Comparison of ENCODE assay signal across 36 cellular contexts in genomic region chr2:2157400-2157799, GRCh38.
"Had no signal": no experiment of that assay in that cellular context is flagged by ENCODE, and none has a peak within 500 bp of the region (broad histone marks: within the 10 kb centered on the region; RNA-seq: fewer than 3 reads in every experiment).

No MANE protein-coding gene starts in this region.

- H3K9me3 Mint-ChIP-seq: activated CD4-positive, alpha-beta T cell treated with anti-CD3 and anti-CD28 coated beads, Interleukin-2, amount 10 ng/mL, durations not matched to agents 24 days and 14 days; activated T-helper 1 cell treated with anti-CD3 and anti-CD28 coated beads, Interleukin-12 subunit alpha, Interleukin-12 subunit beta, Interleukin-2, Interleukin-4 antibody, amounts not matched to agents 30 ng/mL and 10 ng/mL and 1 ng/mL, durations not matched to agents 14 hours and 24 hours and 36 hours had no signal

- H3K4me3 Mint-ChIP-seq: activated CD4-positive, alpha-beta memory T cell treated with anti-CD3 and anti-CD28 coated beads for 36 hours; activated CD4-positive, alpha-beta T cell treated with anti-CD3 and anti-CD28 coated beads for 36 hours; activated CD4-positive, alpha-beta T cell treated with anti-CD3 and anti-CD28 coated beads, Interleukin-2, amount 10 ng/mL, durations not matched to agents 24 days and 14 days; activated CD8-positive, alpha-beta memory T cell treated with anti-CD3 and anti-CD28 coated beads, Interleukin-2, amount 10 ng/mL, durations not matched to agents 7 days and 5 days; activated CD8-positive, alpha-beta T cell treated with anti-CD3 and anti-CD28 coated beads, Interleukin-2, amount 10 ng/mL, durations not matched to agents 7 days and 5 days; activated naive CD4-positive, alpha-beta T cell treated with anti-CD3 and anti-CD28 coated beads for 36 hours; activated naive CD4-positive, alpha-beta T cell treated with anti-CD3 and anti-CD28 coated beads, Interleukin-2, amount 50 U/mL, for 24 hours; activated naive CD8-positive, alpha-beta T cell treated with anti-CD3 and anti-CD28 coated beads for 36 hours; activated naive CD8-positive, alpha-beta T cell treated with anti-CD3 and anti-CD28 coated beads, Interleukin-2, amount 50 U/mL, for 24 hours; activated T-helper 1 cell treated with anti-CD3 and anti-CD28 coated beads, Interleukin-12 subunit alpha, Interleukin-12 subunit beta, Interleukin-2, Interleukin-4 antibody, amounts not matched to agents 30 ng/mL and 10 ng/mL and 1 ng/mL, durations not matched to agents 14 hours and 24 hours and 36 hours; central memory CD8-positive, alpha-beta T cell; dendritic cell treated with granulocyte-macrophage colony-stimulating factor and Interleukin-4, amounts not matched to agents 40 ng/mL and 50 ng/mL, for 4 days; endodermal cell; T-helper 17 cell; T-helper 2 cell treated with Interferon-gamma antibody and Interleukin-4, amounts not matched to agents 5 μg/mL and 100 μg/mL, for 36 hours had no signal

- H3K36me3 ChIP-seq: adrenal gland, breast epithelium, cardiac muscle cell, WERI-Rb-1 had no signal

- H3K4me3 ChIP-seq: adrenal gland, body of pancreas, breast epithelium, cardiac muscle cell, coronary artery, dorsolateral prefrontal cortex had no signal

- H3K27me3 Mint-ChIP-seq: activated CD4-positive, alpha-beta memory T cell treated with anti-CD3 and anti-CD28 coated beads for 36 hours; activated CD4-positive, alpha-beta T cell treated with anti-CD3 and anti-CD28 coated beads, Interleukin-2, amount 10 ng/mL, durations not matched to agents 24 days and 14 days; activated CD8-positive, alpha-beta memory T cell treated with anti-CD3 and anti-CD28 coated beads, Interleukin-2, amount 10 ng/mL, durations not matched to agents 7 days and 5 days; central memory CD8-positive, alpha-beta T cell; dendritic cell treated with granulocyte-macrophage colony-stimulating factor and Interleukin-4, amounts not matched to agents 40 ng/mL and 50 ng/mL, for 4 days; T-helper 17 cell had no signal

- H3K27ac Mint-ChIP-seq: activated CD4-positive, alpha-beta memory T cell treated with anti-CD3 and anti-CD28 coated beads for 36 hours; activated CD4-positive, alpha-beta T cell treated with anti-CD3 and anti-CD28 coated beads for 36 hours; activated CD4-positive, alpha-beta T cell treated with anti-CD3 and anti-CD28 coated beads, Interleukin-2, amount 10 ng/mL, durations not matched to agents 24 days and 14 days; activated CD8-positive, alpha-beta memory T cell treated with anti-CD3 and anti-CD28 coated beads, Interleukin-2, amount 10 ng/mL, durations not matched to agents 7 days and 5 days; activated CD8-positive, alpha-beta T cell treated with anti-CD3 and anti-CD28 coated beads, Interleukin-2, amount 10 ng/mL, durations not matched to agents 7 days and 5 days; activated naive CD4-positive, alpha-beta T cell treated with anti-CD3 and anti-CD28 coated beads for 36 hours; activated naive CD4-positive, alpha-beta T cell treated with anti-CD3 and anti-CD28 coated beads, Interleukin-2, amount 50 U/mL, for 24 hours; activated naive CD8-positive, alpha-beta T cell treated with anti-CD3 and anti-CD28 coated beads for 36 hours; activated naive CD8-positive, alpha-beta T cell treated with anti-CD3 and anti-CD28 coated beads, Interleukin-2, amount 50 U/mL, for 24 hours; activated T-helper 1 cell treated with anti-CD3 and anti-CD28 coated beads, Interleukin-12 subunit alpha, Interleukin-12 subunit beta, Interleukin-2, Interleukin-4 antibody, amounts not matched to agents 30 ng/mL and 10 ng/mL and 1 ng/mL, durations not matched to agents 14 hours and 24 hours and 36 hours; activated T-helper 2 cell treated with anti-CD3 and anti-CD28 coated beads, Interferon-gamma antibody, Interleukin-2, Interleukin-4, amounts not matched to agents 10 μg/mL and 5 μg/mL and 100 μg/mL, durations not matched to agents 14 hours and 24 hours and 36 hours; dendritic cell treated with granulocyte-macrophage colony-stimulating factor and Interleukin-4, amounts not matched to agents 40 ng/mL and 50 ng/mL, for 4 days; endodermal cell; T-helper 17 cell; T-helper 2 cell treated with Interferon-gamma antibody and Interleukin-4, amounts not matched to agents 5 μg/mL and 100 μg/mL, for 36 hours had no signal

- H3K36me3 Mint-ChIP-seq: activated CD4-positive, alpha-beta memory T cell treated with anti-CD3 and anti-CD28 coated beads for 36 hours; activated CD8-positive, alpha-beta memory T cell treated with anti-CD3 and anti-CD28 coated beads, Interleukin-2, amount 10 ng/mL, durations not matched to agents 7 days and 5 days; activated naive CD4-positive, alpha-beta T cell treated with anti-CD3 and anti-CD28 coated beads, Interleukin-2, amount 50 U/mL, for 24 hours; activated naive CD8-positive, alpha-beta T cell treated with anti-CD3 and anti-CD28 coated beads for 36 hours had no signal

- H3K9me3 ChIP-seq: adrenal gland had no signal

- H3K27me3 ChIP-seq: adrenal gland, body of pancreas, cardiac muscle cell, dorsolateral prefrontal cortex had no signal

- H3K27ac ChIP-seq: adrenal gland, body of pancreas, breast epithelium, cardiac muscle cell, coronary artery, WERI-Rb-1 had no signal

- H3K4me1 ChIP-seq: adrenal gland, body of pancreas, breast epithelium had no signal

- H3K4me1 Mint-ChIP-seq: activated CD4-positive, alpha-beta T cell treated with anti-CD3 and anti-CD28 coated beads for 36 hours; activated CD4-positive, alpha-beta T cell treated with anti-CD3 and anti-CD28 coated beads, Interleukin-2, amount 10 ng/mL, durations not matched to agents 24 days and 14 days; activated CD8-positive, alpha-beta memory T cell treated with anti-CD3 and anti-CD28 coated beads, Interleukin-2, amount 10 ng/mL, durations not matched to agents 7 days and 5 days; activated naive CD4-positive, alpha-beta T cell treated with anti-CD3 and anti-CD28 coated beads, Interleukin-2, amount 50 U/mL, for 24 hours; activated naive CD8-positive, alpha-beta T cell treated with anti-CD3 and anti-CD28 coated beads for 36 hours; activated naive CD8-positive, alpha-beta T cell treated with anti-CD3 and anti-CD28 coated beads, Interleukin-2, amount 50 U/mL, for 24 hours; central memory CD8-positive, alpha-beta T cell; endodermal cell; T-helper 17 cell had no signal

- DNase-seq: activated CD4-positive, alpha-beta memory T cell treated with anti-CD3 and anti-CD28 coated beads for 36 hours; activated CD4-positive, alpha-beta T cell treated with anti-CD3 and anti-CD28 coated beads for 36 hours; activated CD4-positive, alpha-beta T cell treated with anti-CD3 and anti-CD28 coated beads, Interleukin-2, amount 10 ng/mL, durations not matched to agents 24 days and 14 days; activated CD4-positive, CD25-positive, alpha-beta regulatory T cell; activated CD4-positive, CD25-positive, alpha-beta regulatory T cell treated with anti-CD3 and anti-CD28 coated beads, Interleukin-2, amount 50 U/mL, for 72 hours; activated CD8-positive, alpha-beta memory T cell treated with anti-CD3 and anti-CD28 coated beads, Interleukin-2, amount 50 U/mL, for 4 hours; activated CD8-positive, alpha-beta T cell treated with anti-CD3 and anti-CD28 coated beads, Interleukin-2, amount 10 ng/mL, durations not matched to agents 7 days and 5 days; activated effector memory CD4-positive, alpha-beta T cell treated with anti-CD3 and anti-CD28 coated beads, Interleukin-2, amount 50 U/mL, for 16 hours; activated naive CD4-positive, alpha-beta T cell treated with anti-CD3 and anti-CD28 coated beads for 36 hours; activated naive CD8-positive, alpha-beta T cell treated with anti-CD3 and anti-CD28 coated beads for 36 hours; activated naive CD8-positive, alpha-beta T cell treated with anti-CD3 and anti-CD28 coated beads, Interleukin-2, amount 50 U/mL, for 24 hours; activated T-cell treated with anti-CD3 and anti-CD28 coated beads, Interleukin-2, amount 50 U/mL, for 1 hour; activated T-cell treated with anti-CD3 and anti-CD28 coated beads, Interleukin-2, amount 50 U/mL, for 48 hours; amygdala; aorta; body of pancreas; dorsolateral prefrontal cortex; effector memory CD4-positive, alpha-beta T cell; endodermal cell; foreskin fibroblast; head of caudate nucleus; T-helper 17 cell; T1000; WERI-Rb-1 had no signal

- ATAC-seq: activated CD4-positive, alpha-beta T cell treated with anti-CD3 and anti-CD28 coated beads for 36 hours; activated CD8-positive, alpha-beta memory T cell treated with anti-CD3 and anti-CD28 coated beads, Interleukin-2, amount 10 ng/mL, durations not matched to agents 7 days and 5 days; activated CD8-positive, alpha-beta T cell treated with anti-CD3 and anti-CD28 coated beads, Interleukin-2, amount 10 ng/mL, durations not matched to agents 7 days and 5 days; activated naive CD8-positive, alpha-beta T cell treated with anti-CD3 and anti-CD28 coated beads, Interleukin-2, amount 50 U/mL, for 24 hours; body of pancreas; esophagus mucosa; T-helper 17 cell had no signal
